ENCODE assay signal across 7 cellular contexts in the genomic region with DNA sequence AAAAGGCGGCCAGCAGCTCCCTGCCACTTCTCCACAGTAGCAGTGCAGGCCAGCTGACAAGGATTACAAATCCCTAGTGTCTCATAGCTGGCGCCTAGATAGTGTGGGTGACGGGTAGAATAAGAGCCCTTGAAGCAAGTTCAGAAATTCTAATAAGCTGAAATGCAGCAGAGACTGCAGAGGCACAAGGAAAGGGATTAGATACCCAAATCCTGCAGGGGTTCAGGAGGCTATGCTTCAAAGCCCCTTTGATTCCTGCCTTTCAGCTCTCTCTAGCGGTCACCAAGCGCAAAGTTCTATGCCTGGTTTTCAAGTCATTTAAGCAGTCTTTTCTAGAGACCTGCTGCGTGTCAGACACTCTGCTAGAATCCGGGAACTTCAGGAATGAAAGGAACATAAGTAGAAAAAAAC.
DNase-seq lines count a peak whose midpoint lies in the region; ATAC-seq and TF ChIP-seq lines count a peak whose summit lies in the region.

No MANE protein-coding gene starts in this region.

- POLR2A ChIA-PET in PC-3 (lab: Charles Lee; ENCODE audit: unreplicated experiment), result no interaction called here

- ATAC-seq in HG02943 (IDR thresholded peaks at IDR 0.05; ENCODE audit: low read depth, unreplicated experiment) (peak; percentile 24), PC-3 (peak; percentile 45)

- no peak overlapping the region for H3K27ac ChIP-seq in PC-3 (ENCODE audit: low read length)
- peak overlapping the region; percentile 72 for H3K27ac ChIP-seq in cingulate gyrus (ENCODE audit: low read depth, low read length)
- peak overlapping the region; percentile 85 for H3K27ac ChIP-seq in stomach smooth muscle (ENCODE audit: low read length)

- H3K9ac ChIP-seq in PC-3 (ENCODE audit: low read length) (peak overlapping the region; percentile 64; the same call in 1 of the 2 replicates), stomach smooth muscle (ENCODE audit: low read length in 2 of 2) (peak overlapping the region; percentile 69 to 81)

- BruUV-seq in PC-3 (replicated peaks; lab: Mats Ljungman, UMichigan), result TSS peak; percentile 69

- H3K4me1 ChIP-seq in PC-3 (ENCODE audit: insufficient read depth, low read length), result peaks cover 14% of the 10 kb centered on the region
- peaks cover 7% of the 10 kb centered on the region for H3K4me1 ChIP-seq in stomach smooth muscle (ENCODE audit: control insufficient read depth, insufficient read depth, low read length)

- DNase-seq in GM06990 (ENCODE audit: extremely low read depth, insufficient read length) (no peak), PC-3 (peak; percentile 54), kidney epithelial cell (ENCODE audit: low read depth) (no peak)
- DNase-seq in effector CD8-positive, alpha-beta T cell (lab: John Stamatoyannopoulos, UW), result no peak

- no peaks in the 10 kb centered on the region for H3F3A ChIP-seq in PC-3 (ENCODE audit: low read length, unreplicated experiment)

- TF ChIP-seq CTCF in GM06990 (IDR thresholded peaks at IDR 0.05; ENCODE audit: insufficient read depth, low read length, poor library complexity, severe bottlenecking) (peak; percentile 34), PC-3 (conservative IDR thresholded peaks at IDR 0.05; ENCODE audit: low read depth, low read length) (peak; percentile 56), kidney epithelial cell (IDR thresholded peaks at IDR 0.05; ENCODE audit: insufficient read depth, low read length, poor library complexity, severe bottlenecking) (peak; percentile 39)

- H3K36me3 ChIP-seq in GM06990 (ENCODE audit: control insufficient read depth, insufficient read depth, low read length) (no peaks in the 10 kb centered on the region), PC-3 (ENCODE audit: low read depth, low read length) (no peaks in the 10 kb centered on the region), kidney epithelial cell (ENCODE audit: control insufficient read depth, insufficient read depth, low read length) (no peaks in the 10 kb centered on the region), stomach smooth muscle (ENCODE audit: control insufficient read depth in 2 of 2, insufficient read depth in 2 of 2, low read length in 2 of 2) (no peaks in the 10 kb centered on the region)

- H2AFZ ChIP-seq in PC-3 (ENCODE audit: low read length), result peak overlapping the region; percentile 96

- no peaks in the 10 kb centered on the region for H3K79me2 ChIP-seq in PC-3 (ENCODE audit: low read length)

- H4K20me1 ChIP-seq in PC-3 (ENCODE audit: low read length), result no peaks in the 10 kb centered on the region

- H3K27me3 ChIP-seq in GM06990 (replicated peaks; ENCODE audit: control insufficient read depth, insufficient read depth, low read length) (no peaks in the 10 kb centered on the region; the same call in 1 of the 2 replicates), PC-3 (ENCODE audit: low read length) (no peaks in the 10 kb centered on the region), kidney epithelial cell (ENCODE audit: control insufficient read depth, insufficient read depth, low read length) (no peaks in the 10 kb centered on the region), stomach smooth muscle (ENCODE audit: control insufficient read depth in 1 of 2, insufficient read depth in 2 of 2, low read length in 2 of 2) (peaks cover 0 to 12% of the 10 kb centered on the region in 2 donors)

- no peaks in the 10 kb centered on the region for H3K9me3 ChIP-seq in PC-3 (ENCODE audit: low read length)
- no peaks in the 10 kb centered on the region for H3K9me3 ChIP-seq in stomach smooth muscle (ENCODE audit: control insufficient read depth in 2 of 2, low read length in 2 of 2)

- intact Hi-C loops in PC-3 (cut with micrococcal nuclease), result loop anchor here (1.0 to 5.0 kb wide), 2 partner anchors 78 to 152 kb away; no protein-coding TSS in a partner anchor

- no peaks in the 10 kb centered on the region for H3K9me2 ChIP-seq in PC-3 (replicated peaks; ENCODE audit: low read length)

- CTCF ChIA-PET in PC-3 (lab: Charles Lee), result interaction anchor here (0.5 to 1.0 kb wide), 2 partner anchors 115 to 126 kb away, joined by 6 to 7 read pairs; no protein-coding TSS in a partner anchor

- peak overlapping the region; percentile 91 for H3K4me2 ChIP-seq in PC-3 (ENCODE audit: low read length)

- H3K4me3 ChIP-seq in GM06990 (replicated peaks; ENCODE audit: low read depth, low read length) (peak overlapping the region; percentile 55), PC-3 (ENCODE audit: low read length) (peak overlapping the region; percentile 71), kidney epithelial cell (ENCODE audit: low read depth, low read length) (peak overlapping the region; percentile 30), stomach smooth muscle (ENCODE audit: low read length in 2 of 2) (peak overlapping the region; percentile 60 to 74)
